In the genomic region with DNA sequence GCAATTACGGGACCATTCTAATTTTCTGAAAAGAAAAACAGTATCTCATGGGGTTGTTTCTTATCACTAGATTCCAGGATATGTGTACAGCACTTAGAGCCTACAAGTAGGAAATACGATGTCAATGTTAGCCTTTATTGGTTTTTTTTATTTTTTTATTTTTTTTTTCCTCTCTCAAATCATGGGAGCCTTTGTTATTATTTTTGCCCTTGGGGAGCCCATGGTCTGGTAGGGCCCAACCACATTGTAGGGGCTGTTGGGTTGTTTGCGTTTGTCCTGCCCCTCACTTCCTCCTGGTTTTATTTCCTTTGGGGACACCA, we compare ENCODE assay signal across 10 cellular contexts. TPM values are rescaled to one million over a fixed set of nuclear protein-coding genes. Genes with fewer than 3 reads are reported as not detected.
DNase-seq lines count a peak whose midpoint lies in the region; ATAC-seq and TF ChIP-seq lines count a peak whose summit lies in the region.
"Had no signal": no experiment of that assay in that cellular context is flagged by ENCODE, and none has a peak within 500 bp of the region (broad histone marks: within the 10 kb centered on the region; RNA-seq: fewer than 3 reads in every experiment).

No MANE protein-coding gene starts in this region.

- H3F3A ChIP-seq in GM23338 (replicated peaks; ENCODE audit: low read depth) = peaks cover 8% of the 10 kb centered on the region

- H3K4me1 ChIP-seq in BLaER1 treated with 17β-estradiol and CSF1 and Interleukin-3, amounts not matched to agents 10 nM and 100 nM = peaks cover 74 to 92% (median 87%) of the 10 kb centered on the region in 10 experiments
- H3K4me1 ChIP-seq in GM23338 (ENCODE audit: insufficient read depth) = peaks cover 13% of the 10 kb centered on the region

- H3K9me3 Mint-ChIP-seq in GM23338 = no peaks in the 10 kb centered on the region
- H3K9me3 Mint-ChIP-seq in WTC11 = no peaks in the 10 kb centered on the region; the same call in 1 of the 2 replicates
- H3K9me3 Mint-ChIP-seq in immature natural killer cell = no peaks in the 10 kb centered on the region

- no peaks in the 10 kb centered on the region for H3K9me2 ChIP-seq in GM23338 (ENCODE audit: insufficient read depth)

- no peaks in the 10 kb centered on the region for H3K27me3 ChIP-seq in BLaER1 treated with 17β-estradiol and CSF1 and Interleukin-3, amounts not matched to agents 10 nM and 100 nM
- H3K27me3 ChIP-seq in GM23338 (ENCODE audit: insufficient read depth) = no peaks in the 10 kb centered on the region

- H3K27ac Mint-ChIP-seq in GM23338 (peak overlapping the region; percentile 66; the same call in 1 of the 2 replicates), WTC11 (peak overlapping the region; percentile 89), immature natural killer cell (peak overlapping the region; percentile 87 to 97 (median 95))

- H3K36me3 Mint-ChIP-seq in GM23338 (ENCODE audit: low read depth) (peaks cover 3% of the 10 kb centered on the region), WTC11 (peaks cover 5% of the 10 kb centered on the region; the same call in 1 of the 2 replicates), immature natural killer cell (peaks cover 6 to 12% (median 9%) of the 10 kb centered on the region in 3 donors)

- peak overlapping the region; percentile 2 to 87 (median 80); a peak in 18 of 22 replicates for H3K9ac ChIP-seq in BLaER1 treated with 17β-estradiol and CSF1 and Interleukin-3, amounts not matched to agents 10 nM and 100 nM

- H3K27me3 Mint-ChIP-seq in GM23338 (ENCODE audit: insufficient read depth, low read depth, poor library complexity) (peaks cover 9% of the 10 kb centered on the region), WTC11 (ENCODE audit: low read depth) (no peaks in the 10 kb centered on the region; the same call in 1 of the 2 replicates), immature natural killer cell (ENCODE audit: low read depth in 3 of 3) (peaks cover 8 to 22% (median 16%) of the 10 kb centered on the region in 3 donors)

- H3K4me2 ChIP-seq in BLaER1 treated with 17β-estradiol and CSF1 and Interleukin-3, amounts not matched to agents 10 nM and 100 nM = peak overlapping the region; percentile 51 to 98 (median 93)
- H3K4me2 ChIP-seq in GM23338 = no peak overlapping the region

- H3K4me3 Mint-ChIP-seq in GM23338 (peak overlapping the region; percentile 73; the same call in 1 of the 3 replicates), WTC11 (no peak overlapping the region), immature natural killer cell (peak overlapping the region; percentile 81 to 96 (median 91))

- no peak for DNase-seq in GM23338 (ENCODE audit: low spot score)
- DNase-seq in WTC11 (ENCODE audit: low spot score) = no peak
- DNase-seq in immature natural killer cell = no peak
- DNase-seq in medulla oblongata (ENCODE audit: extremely low spot score) = no peak
- no peak for DNase-seq in UCSD-AML1 (lab: John Stamatoyannopoulos, UW; ENCODE audit: unreplicated experiment)
- no peak for DNase-seq in SHP77 (lab: John Stamatoyannopoulos, UW)
- DNase-seq: NCI-H1092, SW 1271 had no signal

- H3K4me1 Mint-ChIP-seq in GM23338 (peaks cover 25% of the 10 kb centered on the region), WTC11 (peaks cover 24% of the 10 kb centered on the region), immature natural killer cell (peaks cover 64 to 70% of the 10 kb centered on the region in 2 donors)

- peaks cover 0 to 5% (median 0%) of the 10 kb centered on the region in 11 experiments; a peak in 1 of 22 replicates for H3K36me3 ChIP-seq in BLaER1 treated with 17β-estradiol and CSF1 and Interleukin-3, amounts not matched to agents 10 nM and 100 nM
- no peaks in the 10 kb centered on the region for H3K36me3 ChIP-seq in GM23338 (ENCODE audit: insufficient read depth)

- H3K4me3 ChIP-seq in BLaER1 treated with 17β-estradiol and CSF1 and Interleukin-3, amounts not matched to agents 10 nM and 100 nM = peak overlapping the region in 4 of 10 experiments; percentile 66 to 68 (median 66); a peak in 4 of 20 replicates
- H3K4me3 ChIP-seq in GM23338 = no peak overlapping the region

- CTCF ChIA-PET in WTC11 (lab: Charles Lee) = interaction anchor here (1.0 kb wide), 1 partner anchor 111 kb away, joined by 8 read pairs; no protein-coding TSS in a partner anchor

- no peaks in the 10 kb centered on the region for H4K20me1 ChIP-seq in BLaER1 treated with 17β-estradiol and CSF1 and Interleukin-3, amounts not matched to agents 10 nM and 100 nM
- H4K20me1 ChIP-seq in GM23338 (replicated peaks; ENCODE audit: insufficient read depth) = no peaks in the 10 kb centered on the region

- peak overlapping the region; percentile 56 to 99 (median 93); a peak in 21 of 22 replicates for H3K27ac ChIP-seq in BLaER1 treated with 17β-estradiol and CSF1 and Interleukin-3, amounts not matched to agents 10 nM and 100 nM
- H3K27ac ChIP-seq in GM23338 (ENCODE audit: low read depth) = 0 out of 2 replicates have a peak overlapping the region, but pooled peaks have one; percentile 39

- H3K79me2 ChIP-seq in GM23338 (replicated peaks; ENCODE audit: insufficient read depth) = 0 out of 2 replicates have a peak, but pooled peaks cover 10% of the 10 kb centered on the region

- POLR2A ChIA-PET in WTC11 (lab: Charles Lee) = interaction anchor here (0.7 to 1.5 kb wide), 3 partner anchors 36 to 401 kb away, joined by 3 to 4 read pairs (median 3); no protein-coding TSS in a partner anchor

- ATAC-seq in GM23338 (no peak), WTC11 (no peak), HG02623 (IDR thresholded peaks at IDR 0.05; ENCODE audit: unreplicated experiment) (no peak)

- H2AFZ ChIP-seq in GM23338 = no peak overlapping the region

- no peaks in the 10 kb centered on the region for H3K9me3 ChIP-seq in BLaER1 treated with 17β-estradiol and CSF1 and Interleukin-3, amounts not matched to agents 10 nM and 100 nM (replicated peaks in 1 of 11)

- TF ChIP-seq CTCF in GM23338 (conservative IDR thresholded peaks at IDR 0.05; ENCODE audit: low read depth in 2 of 2) (no peak), WTC11 (IDR thresholded peaks at IDR 0.05) (no peak)

TF ChIP-seq in WTC11, 78 proteins besides CTCF, POLR2A, EP300 and RAD21:
- no peak for TF ChIP-seq JAZF1 (CRISPR knock-in tag; IDR thresholded peaks at IDR 0.05)
- TF ChIP-seq, protein P1, sequence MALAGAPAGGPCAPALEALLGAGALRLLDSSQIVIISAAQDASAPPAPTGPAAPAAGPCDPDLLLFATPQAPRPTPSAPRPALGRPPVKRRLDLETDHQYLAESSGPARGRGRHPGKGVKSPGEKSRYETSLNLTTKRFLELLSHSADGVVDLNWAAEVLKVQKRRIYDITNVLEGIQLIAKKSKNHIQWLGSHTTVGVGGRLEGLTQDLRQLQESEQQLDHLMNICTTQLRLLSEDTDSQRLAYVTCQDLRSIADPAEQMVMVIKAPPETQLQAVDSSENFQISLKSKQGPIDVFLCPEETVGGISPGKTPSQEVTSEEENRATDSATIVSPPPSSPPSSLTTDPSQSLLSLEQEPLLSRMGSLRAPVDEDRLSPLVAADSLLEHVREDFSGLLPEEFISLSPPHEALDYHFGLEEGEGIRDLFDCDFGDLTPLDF (CRISPR knock-in tag; IDR thresholded peaks at IDR 0.05) = no peak
- TF ChIP-seq TEAD1 (CRISPR knock-in tag; IDR thresholded peaks at IDR 0.05) = no peak
- TF ChIP-seq, protein P2, sequence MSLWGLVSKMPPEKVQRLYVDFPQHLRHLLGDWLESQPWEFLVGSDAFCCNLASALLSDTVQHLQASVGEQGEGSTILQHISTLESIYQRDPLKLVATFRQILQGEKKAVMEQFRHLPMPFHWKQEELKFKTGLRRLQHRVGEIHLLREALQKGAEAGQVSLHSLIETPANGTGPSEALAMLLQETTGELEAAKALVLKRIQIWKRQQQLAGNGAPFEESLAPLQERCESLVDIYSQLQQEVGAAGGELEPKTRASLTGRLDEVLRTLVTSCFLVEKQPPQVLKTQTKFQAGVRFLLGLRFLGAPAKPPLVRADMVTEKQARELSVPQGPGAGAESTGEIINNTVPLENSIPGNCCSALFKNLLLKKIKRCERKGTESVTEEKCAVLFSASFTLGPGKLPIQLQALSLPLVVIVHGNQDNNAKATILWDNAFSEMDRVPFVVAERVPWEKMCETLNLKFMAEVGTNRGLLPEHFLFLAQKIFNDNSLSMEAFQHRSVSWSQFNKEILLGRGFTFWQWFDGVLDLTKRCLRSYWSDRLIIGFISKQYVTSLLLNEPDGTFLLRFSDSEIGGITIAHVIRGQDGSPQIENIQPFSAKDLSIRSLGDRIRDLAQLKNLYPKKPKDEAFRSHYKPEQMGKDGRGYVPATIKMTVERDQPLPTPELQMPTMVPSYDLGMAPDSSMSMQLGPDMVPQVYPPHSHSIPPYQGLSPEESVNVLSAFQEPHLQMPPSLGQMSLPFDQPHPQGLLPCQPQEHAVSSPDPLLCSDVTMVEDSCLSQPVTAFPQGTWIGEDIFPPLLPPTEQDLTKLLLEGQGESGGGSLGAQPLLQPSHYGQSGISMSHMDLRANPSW (CRISPR knock-in tag; conservative IDR thresholded peaks at IDR 0.05; ENCODE audit: low read depth) = no peak
- no peak for TF ChIP-seq NR3C1 (CRISPR knock-in tag; conservative IDR thresholded peaks at IDR 0.05; ENCODE audit: low read depth)
- TF ChIP-seq HMGA2 (CRISPR knock-in tag; IDR thresholded peaks at IDR 0.05) = no peak

RNA-seq across cellular contexts. Expression of a gene that starts 5.9 kb away (rescaled TPM):
- total RNA-seq in GM23338 (2014; rRNA removed; shearing (Covaris generic)) = 0.14 and 0.47 TPM in 2 replicates
- polyA plus RNA-seq in GM23338 (2016; fragmentation: Nextera tagmentation; extraction: Ambion mirVana) (0.36 and 1.5 TPM in 2 replicates), immature natural killer cell (1 to 10 TPM; 1.4 to 3.4 (median 2.0) TPM)
- total RNA-seq in WTC11 (2021) = 0.37 to 0.80 TPM (median 0.50 TPM) in 3 replicates

RNA-seq across cellular contexts. Expression of a gene that starts 37.2 kb away (rescaled TPM):
- total RNA-seq in GM23338 (2014; rRNA removed; shearing (Covaris generic)) = 31.0 and 32.0 TPM in 2 replicates
- polyA plus RNA-seq in GM23338 (2016; fragmentation: Nextera tagmentation; extraction: Ambion mirVana) = 22.2 and 23.7 TPM in 2 replicates
- 27.7 to 28.9 TPM (median 28.6 TPM) in 3 replicates for total RNA-seq in WTC11 (2021)
- 100 to 1,000 TPM; 145 to 216 (median 183) TPM for polyA plus RNA-seq in immature natural killer cell

RNA-seq across cellular contexts. Expression of a gene that starts 49.0 kb away (rescaled TPM):
- 30.4 and 36.0 TPM in 2 replicates for total RNA-seq in GM23338 (2014; rRNA removed; shearing (Covaris generic))
- polyA plus RNA-seq in GM23338 (2016; fragmentation: Nextera tagmentation; extraction: Ambion mirVana) = 11.2 and 15.0 TPM in 2 replicates
- 30.7 to 36.9 TPM (median 33.6 TPM) in 3 replicates for total RNA-seq in WTC11 (2021)
- polyA plus RNA-seq in immature natural killer cell = 1 to 10 TPM; 1.8 to 4.0 (median 3.1) TPM
